In genomic region chr7:19020711-19021110, GRCh38 we compare ENCODE assay signal across 27 cellular contexts.
DNase-seq lines count a peak whose midpoint lies in the region; ATAC-seq and TF ChIP-seq lines count a peak whose summit lies in the region.
"Had no signal": no experiment of that assay in that cellular context is flagged by ENCODE, and none has a peak within 500 bp of the region (broad histone marks: within the 10 kb centered on the region; RNA-seq: fewer than 3 reads in every experiment).

No MANE protein-coding gene starts in this region.

- no peaks in the 10 kb centered on the region for H3K4me1 ChIP-seq in body of pancreas
- H3K4me1 ChIP-seq: left ventricle myocardium inferior, right atrium auricular region, testis had no signal

- no peak for TF ChIP-seq POLR2A in body of pancreas (IDR thresholded peaks at IDR 0.05)

- intact Hi-C loops in body of pancreas (cut with DNase I), result no loop called here

- H3K27me3 ChIP-seq in kidney epithelial cell (ENCODE audit: control insufficient read depth, insufficient read depth, low read length), result no peaks in the 10 kb centered on the region
- H3K27me3 ChIP-seq in body of pancreas, result no peaks in the 10 kb centered on the region
- H3K27me3 ChIP-seq: right atrium auricular region, testis had no signal

- no peak for ATAC-seq in body of pancreas
- no peak for ATAC-seq in GM18873 (IDR thresholded peaks at IDR 0.05; ENCODE audit: low FRiP score, unreplicated experiment)
- ATAC-seq: naive thymus-derived CD8-positive, alpha-beta T cell had no signal

- H3K4me3 ChIP-seq in kidney epithelial cell (ENCODE audit: low read depth, low read length) (no peak overlapping the region), body of pancreas (no peak overlapping the region)
- H3K4me3 ChIP-seq: left ventricle myocardium inferior, right atrium auricular region, testis had no signal

- TF ChIP-seq CTCF in kidney epithelial cell (IDR thresholded peaks at IDR 0.05; ENCODE audit: insufficient read depth, low read length, poor library complexity, severe bottlenecking) (no peak), body of pancreas (IDR thresholded peaks at IDR 0.05) (no peak)

- H3K27ac ChIP-seq in body of pancreas, result no peak overlapping the region
- H3K27ac ChIP-seq: C4-2B, left ventricle myocardium inferior, right atrium auricular region, testis had no signal

- WGBS in body of pancreas, 2 donors, result 40 to 43% methylated on average over 2 of the region's 2 CpGs

- no peaks in the 10 kb centered on the region for H3K9me3 ChIP-seq in body of pancreas
- H3K9me3 ChIP-seq: testis had no signal

- DNase-seq in EH (ENCODE audit: low read depth), result peak; percentile 46
- DNase-seq in M059J (ENCODE audit: low read depth), result peak; percentile 81
- DNase-seq in astrocyte of the hippocampus (ENCODE audit: low read depth, low spot score), result peak; percentile 61
- peak; percentile 21 for DNase-seq in kidney epithelial cell (ENCODE audit: low read depth)
- DNase-seq in body of pancreas, result no peak
- DNase-seq in cerebellar cortex (ENCODE audit: low spot score), result no peak
- no peak for DNase-seq in CD1c-positive myeloid dendritic cell (ENCODE audit: extremely low spot score)
- DNase-seq: activated naive CD4-positive, alpha-beta T cell treated with anti-CD3 and anti-CD28 coated beads for 36 hours; amniotic stem cell; Calu3; caudate nucleus; dermis blood vessel endothelial cell; left ventricle myocardium inferior; naive thymus-derived CD8-positive, alpha-beta T cell; NCI-H1092 treated with DMSO at 0.1 percent for 48 hours; NCI-H2029; NCI-H345; NCI-H774; Right ventricle myocardium superior; stimulated activated CD4-positive, alpha-beta T cell treated with anti-CD3 and anti-CD28 coated beads, Interleukin-12 subunit alpha, Interleukin-12 subunit beta, amount 100 ng/mL, for 4 hours; stimulated activated CD4-positive, alpha-beta T cell treated with anti-CD3 and anti-CD28 coated beads, Interleukin-4, amount 100 ng/mL, for 24 hours; stimulated activated naive CD4-positive, alpha-beta T cell; T-helper 9 cell; testis had no signal

- H3K36me3 ChIP-seq in kidney epithelial cell (ENCODE audit: control insufficient read depth, insufficient read depth, low read length), result no peaks in the 10 kb centered on the region
- no peaks in the 10 kb centered on the region for H3K36me3 ChIP-seq in body of pancreas (replicated peaks in 1 of 2; ENCODE audit: insufficient read depth in 1 of 2, low read depth in 2 of 2)
- H3K36me3 ChIP-seq: left ventricle myocardium inferior, right atrium auricular region had no signal

Comparison
In these comparisons a context has a peak if more than half of its experiments do, and no peak if none do; other contexts are left out.
1. DNase-seq: peak in EH (single experiment), M059J (single experiment), astrocyte of the hippocampus (single experiment) and kidney epithelial cell (single experiment); none in body of pancreas (0 of 4), cerebellar cortex (single experiment) and CD1c-positive myeloid dendritic cell (single experiment).